In the genomic region with DNA sequence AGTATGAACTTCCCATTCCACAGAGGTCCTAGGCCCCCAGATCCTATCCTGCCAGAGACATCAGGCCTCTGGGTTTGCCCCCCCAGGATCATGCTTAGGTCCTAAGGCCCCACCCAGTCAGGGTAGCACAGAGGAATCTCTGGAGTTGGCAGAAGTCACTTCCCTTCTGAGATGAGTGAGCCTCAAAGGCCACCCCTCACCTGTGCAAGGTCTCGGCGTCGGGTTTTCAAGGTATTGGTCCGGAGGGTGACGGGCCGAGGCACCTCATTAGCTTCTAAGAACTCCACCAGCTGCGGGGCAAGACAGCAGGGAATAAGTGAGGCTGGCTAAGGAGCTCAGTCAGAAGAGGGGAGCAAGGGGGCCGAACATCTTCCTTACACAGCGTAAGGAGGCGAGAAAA, we compare ENCODE assay signal across 8 cellular contexts.
"Had no signal": no experiment of that assay in that cellular context is flagged by ENCODE, and none has a peak within 500 bp of the region (broad histone marks: within the 10 kb centered on the region; RNA-seq: fewer than 3 reads in every experiment).

No MANE protein-coding gene starts in this region.

- DNase-seq: activated gamma-delta T cell, amniotic stem cell had no signal

- H3K4me3 ChIP-seq: lower lobe of right lung, thyroid gland had no signal

- FAIRE-seq: urothelium cell line had no signal

- H3K9me3 Mint-ChIP-seq: brain, naive B cell had no signal

- H3K9me3 ChIP-seq: lower lobe of right lung, thyroid gland had no signal

- ATAC-seq: lower lobe of right lung had no signal

- H3K27me3 ChIP-seq: thyroid gland had no signal

- H3K27ac ChIP-seq: lower lobe of right lung, WERI-Rb-1 had no signal

- H3K27me3 Mint-ChIP-seq: naive B cell had no signal

- H3K27ac Mint-ChIP-seq: naive B cell had no signal
